In genomic region chr1:55421317-55421716, GRCh38 we compare ENCODE assay signal across 18 cellular contexts.
A peak's percentile ranks its signal among the peaks of the same experiment; 100 is the strongest.
DNase-seq lines count a peak whose midpoint lies in the region; ATAC-seq and FAIRE-seq lines count a peak whose summit lies in the region.
"Had no signal": no experiment of that assay in that cellular context is flagged by ENCODE, and none has a peak within 500 bp of the region (broad histone marks: within the 10 kb centered on the region; RNA-seq: fewer than 3 reads in every experiment).

No MANE protein-coding gene starts in this region.

- no peak for ATAC-seq in GM21786 (IDR thresholded peaks at IDR 0.05; ENCODE audit: unreplicated experiment)
- no peak for ATAC-seq in stimulated activated naive CD8-positive, alpha-beta T cell treated with anti-CD3 and anti-CD28 coated beads, Interleukin-15, Interleukin-2, amounts not matched to agents 100 U/mL and 50 U/mL, for 24 hours
- ATAC-seq: GM12878, GM23338, pancreas, sciatic nerve had no signal

- FAIRE-seq in RCC 7860 (lab: Jason Lieb, UNC) (no peak), urothelium cell line (lab: Jason Lieb, UNC) (no peak)
- FAIRE-seq: GM12878, pancreas had no signal

- peak; percentile 20 for DNase-seq in A172 (ENCODE audit: low spot score)
- peak; percentile 46 for DNase-seq in EL
- peak; percentile 85 for DNase-seq in RCC 7860 (ENCODE audit: low spot score)
- peak; percentile 39 for DNase-seq in fibroblast of peridontal ligament (ENCODE audit: extremely low read depth)
- no peak for DNase-seq in stimulated activated naive CD8-positive, alpha-beta T cell treated with anti-CD3 and anti-CD28 coated beads, Interleukin-15, Interleukin-2, amounts not matched to agents 100 U/mL and 50 U/mL, for 24 hours
- DNase-seq in kidney glomerular epithelial cell (lab: John Stamatoyannopoulos, UW), result no peak
- DNase-seq in urothelium cell line (ENCODE audit: low spot score), result no peak
- DNase-seq: activated CD4-positive, alpha-beta T cell treated with anti-CD3 and anti-CD28 coated beads, Interleukin-2, amount 10 ng/mL, durations not matched to agents 7 days and 5 days; C1 segment of cervical spinal cord; cerebellar nuclear complex; erythroblast; NCI-H2081 treated with DMSO at 0.1 percent for 48 hours; pancreas; transverse colon had no signal

Comparison
In these comparisons a context has a peak if more than half of its experiments do, and no peak if none do; other contexts are left out.
1. DNase-seq: peak in A172 (single experiment), EL (single experiment), RCC 7860 (single experiment) and fibroblast of peridontal ligament (single experiment); none in stimulated activated naive CD8-positive, alpha-beta T cell treated with anti-CD3 and anti-CD28 coated beads, Interleukin-15, Interleukin-2, amounts not matched to agents 100 U/mL and 50 U/mL, for 24 hours (single experiment), kidney glomerular epithelial cell (single experiment) and urothelium cell line (single experiment).